Comparison of ENCODE assay signal across 9 cellular contexts in genomic region chr17:82419471-82419995, GRCh38. TPM values are rescaled to one million over a fixed set of nuclear protein-coding genes. Genes with fewer than 3 reads are reported as not detected.
DNase-seq lines count a peak whose midpoint lies in the region; ATAC-seq and TF ChIP-seq lines count a peak whose summit lies in the region.
"Had no signal": no experiment of that assay in that cellular context is flagged by ENCODE, and none has a peak within 500 bp of the region (broad histone marks: within the 10 kb centered on the region; RNA-seq: fewer than 3 reads in every experiment).

No MANE protein-coding gene starts in this region.

- peak overlapping the region in 6 of 7 donors; percentile 21 to 86 (median 46) for H3K27ac Mint-ChIP-seq in CD14-positive monocyte
- peak overlapping the region; percentile 80 to 92 (median 86) for H3K27ac Mint-ChIP-seq in naive thymus-derived CD4-positive, alpha-beta T cell

- H3K4me1 Mint-ChIP-seq in CD14-positive monocyte = peaks cover 20% of the 10 kb centered on the region
- peaks cover 19 to 44% (median 29%) of the 10 kb centered on the region in 7 donors for H3K4me1 Mint-ChIP-seq in naive thymus-derived CD4-positive, alpha-beta T cell

- 78% methylated on average over 3 of the region's 3 CpGs for WGBS in mammary epithelial cell (ENCODE audit: low coverage, missing lambda C conversion rate)

- no peaks in the 10 kb centered on the region for H3K79me2 ChIP-seq in mammary epithelial cell (ENCODE audit: insufficient read depth, low read length)

- peaks cover 3% of the 10 kb centered on the region for H3K9me3 ChIP-seq in mammary epithelial cell (replicated peaks; ENCODE audit: insufficient read depth, low read length)
- no peaks in the 10 kb centered on the region for H3K9me3 ChIP-seq in naive thymus-derived CD4-positive, alpha-beta T cell (ENCODE audit: control insufficient read depth in 2 of 3, low read length in 3 of 3)
- H3K9me3 ChIP-seq in WERI-Rb-1 (ENCODE audit: severe bottlenecking) = no peaks in the 10 kb centered on the region

- CTCF ChIA-PET in mammary epithelial cell (lab: Charles Lee; ENCODE audit: low non-redundant PET) (no interaction called here), GM10248 (lab: Yijun Ruan, JAX) (interaction anchor here (1.3 to 2.5 kb wide), 7 partner anchors 8 to 389 kb away, joined by 3 to 6 read pairs (median 5); no protein-coding TSS in a partner anchor)
- CTCF ChIA-PET in naive thymus-derived CD4-positive, alpha-beta T cell (lab: Charles Lee) = interaction anchor here (0.6 to 0.9 kb wide), 2 partner anchors 74 to 444 kb away, joined by 3 read pairs; no protein-coding TSS in a partner anchor

- H3K4me3 ChIP-seq in mammary epithelial cell (replicated peaks in 1 of 3; ENCODE audit: insufficient read depth in 1 of 3, low read depth in 2 of 3, low read length in 3 of 3) (peak overlapping the region; percentile 88 to 97 (median 88)), WERI-Rb-1 (ENCODE audit: low read depth, low read length) (no peak overlapping the region)
- peak overlapping the region; percentile 89 for H3K4me3 ChIP-seq in naive thymus-derived CD4-positive, alpha-beta T cell (ENCODE audit: low read length)

- no peak overlapping the region for H3K27ac ChIP-seq in mammary epithelial cell (ENCODE audit: insufficient read depth, low read depth, low read length)
- peak overlapping the region; percentile 94 for H3K27ac ChIP-seq in naive thymus-derived CD4-positive, alpha-beta T cell (ENCODE audit: low read depth, low read length)
- H3K27ac ChIP-seq in WERI-Rb-1 = no peak overlapping the region

- no peaks in the 10 kb centered on the region for H3K36me3 ChIP-seq in mammary epithelial cell (ENCODE audit: insufficient read depth, low read length)
- peaks cover 0 to 13% (median 4%) of the 10 kb centered on the region in 3 experiments for H3K36me3 ChIP-seq in naive thymus-derived CD4-positive, alpha-beta T cell (ENCODE audit: control insufficient read depth in 2 of 3, insufficient read depth in 3 of 3, low read length in 3 of 3)
- peaks cover 46% of the 10 kb centered on the region for H3K36me3 ChIP-seq in WERI-Rb-1

- H3K27me3 ChIP-seq in mammary epithelial cell (ENCODE audit: insufficient read depth, low read length) = no peaks in the 10 kb centered on the region
- no peaks in the 10 kb centered on the region for H3K27me3 ChIP-seq in naive thymus-derived CD4-positive, alpha-beta T cell (ENCODE audit: control insufficient read depth in 2 of 2, insufficient read depth in 2 of 2, low read length in 2 of 2)
- H3K27me3 ChIP-seq in WERI-Rb-1 (ENCODE audit: insufficient read depth, low read depth, severe bottlenecking) = no peaks in the 10 kb centered on the region

- peak overlapping the region; percentile 85 to 90 for H3K4me3 Mint-ChIP-seq in CD14-positive monocyte
- peak overlapping the region; percentile 78 to 89 (median 84) for H3K4me3 Mint-ChIP-seq in naive thymus-derived CD4-positive, alpha-beta T cell

- intact Hi-C loops in CD14-positive monocyte (cut with micrococcal nuclease) (loop anchor here in 1 of 2 donors (2.0 kb wide), 1 partner anchor 31 kb away; the partner anchor contains the start of gene CYBC1), mammary epithelial cell (cut with micrococcal nuclease) (loop anchor here (2.0 kb wide), 3 partner anchors 39 to 131 kb away; partner anchors contain the start of gene NARF)
- intact Hi-C loops in naive thymus-derived CD4-positive, alpha-beta T cell (cut with micrococcal nuclease) = loop anchor here (1.0 to 5.0 kb wide), 7 partner anchors 30 to 397 kb away; partner anchors contain the start of genes CENPX (in 1 of the 2), LRRC45 (in 1 of the 2) and TBCD (in 1 of the 2)

- TF ChIP-seq CTCF in CD14-positive monocyte (IDR thresholded peaks at IDR 0.05) (no peak), mammary epithelial cell (conservative IDR thresholded peaks at IDR 0.05 in 1 of 2, IDR thresholded peaks at IDR 0.05 in 1 of 2; ENCODE audit: extremely low read depth in 1 of 2, insufficient read depth in 1 of 2, low read depth in 1 of 2, low read length in 2 of 2) (no peak), WERI-Rb-1 (IDR thresholded peaks at IDR 0.05; ENCODE audit: low read depth, low read length) (no peak), GM10248 (IDR thresholded peaks at IDR 0.05; ENCODE audit: control extremely low read depth, extremely low read depth, low read depth, missing control alignments) (no peak)

- H2AFZ ChIP-seq in mammary epithelial cell (ENCODE audit: low read depth, low read length) = peak overlapping the region; percentile 0

- H3K36me3 Mint-ChIP-seq in CD14-positive monocyte = peaks cover 26 to 35% of the 10 kb centered on the region in 2 donors
- H3K36me3 Mint-ChIP-seq in naive thymus-derived CD4-positive, alpha-beta T cell = peaks cover 4 to 37% (median 31%) of the 10 kb centered on the region in 5 donors

- DNase-seq in CD14-positive monocyte (ENCODE audit: low spot score) (no peak), Kasumi-1 (lab: John Stamatoyannopoulos, UW) (peak; percentile 17 to 22), mammary epithelial cell (no peak), WERI-Rb-1 (no peak), GM10248 (ENCODE audit: extremely low spot score) (no peak)
- DNase-seq in naive thymus-derived CD4-positive, alpha-beta T cell = peak in 2 of 9 donors; percentile 22 to 30
- DNase-seq: NCI-H345 had no signal

- peak overlapping the region; percentile 71 for H3K9ac ChIP-seq in mammary epithelial cell (ENCODE audit: insufficient read depth, low read length)

- in situ Hi-C loops in mammary epithelial cell (cut with MboI; ENCODE audit: low sequenced_read_pairs in 2 of 2) = loop anchor here in 1 of 2 donors (10.0 kb wide), 1 partner anchor 65 kb away; the partner anchor contains the start of gene TEX19

- H3K9me3 Mint-ChIP-seq in CD14-positive monocyte = peaks cover 4 to 15% (median 9%) of the 10 kb centered on the region in 7 donors
- peaks cover 0 to 3% (median 0%) of the 10 kb centered on the region in 11 donors for H3K9me3 Mint-ChIP-seq in naive thymus-derived CD4-positive, alpha-beta T cell

- POLR2A ChIA-PET in naive thymus-derived CD4-positive, alpha-beta T cell (lab: Charles Lee) = interaction anchor here (0.6 to 3.2 kb wide), 11 partner anchors 8 to 122 kb away, joined by 3 to 19 read pairs (median 5); partner anchors contain the start of genes FOXK2 and NARF
- POLR2A ChIA-PET in GM10248 (lab: Yijun Ruan, JAX) = interaction anchor here (1.2 kb wide), 1 partner anchor 30 kb away, joined by 3 read pairs; no protein-coding TSS in a partner anchor

- no peaks in the 10 kb centered on the region for H4K20me1 ChIP-seq in mammary epithelial cell (ENCODE audit: insufficient read depth, low read length)

- H3K4me2 ChIP-seq in mammary epithelial cell (ENCODE audit: insufficient read depth, low read depth, low read length) = peak overlapping the region; percentile 95

- dilution Hi-C loops in mammary epithelial cell (cut with HindIII; ENCODE audit: low sequenced_read_pairs) = loop anchor here (5.0 to 10.0 kb wide), 6 partner anchors 38 to 212 kb away; partner anchors contain the start of gene NARF

- no peak for ATAC-seq in naive thymus-derived CD4-positive, alpha-beta T cell
- ATAC-seq in HG02642 (IDR thresholded peaks at IDR 0.05; ENCODE audit: poor library complexity, unreplicated experiment) = no peak
- no peak for ATAC-seq in GM19455 (IDR thresholded peaks at IDR 0.05; ENCODE audit: unreplicated experiment)

- H3K27me3 Mint-ChIP-seq in CD14-positive monocyte (ENCODE audit: low read depth in 3 of 3) = no peaks in the 10 kb centered on the region
- H3K27me3 Mint-ChIP-seq in naive thymus-derived CD4-positive, alpha-beta T cell = no peaks in the 10 kb centered on the region

- H3K4me1 ChIP-seq in mammary epithelial cell (ENCODE audit: insufficient read depth, low read length) = peaks cover 13% of the 10 kb centered on the region
- H3K4me1 ChIP-seq in naive thymus-derived CD4-positive, alpha-beta T cell (ENCODE audit: control insufficient read depth in 2 of 2, insufficient read depth in 2 of 2, low read length in 2 of 2) = peaks cover 5 to 15% of the 10 kb centered on the region in 2 donors

- BruUV-seq in mammary epithelial cell (replicated peaks; lab: Mats Ljungman, UMichigan) = no TSS peak

RNA-seq across cellular contexts. Expression of gene OGFOD3, which starts 1.1 kb away (rescaled TPM):
- polyA plus RNA-seq in CD14-positive monocyte (10 to 100 TPM; 25.2 to 36.4 TPM), mammary epithelial cell (26.1 TPM)
- total RNA-seq in mammary epithelial cell = 10 to 100 TPM; 18.5 to 25.6 TPM
- polyA minus RNA-seq in mammary epithelial cell = 19.0 TPM
- 10 to 100 TPM; 21.9 to 34.6 (median 32.3) TPM for total RNA-seq in naive thymus-derived CD4-positive, alpha-beta T cell
- 10 to 100 TPM; 29.7 to 42.1 TPM for polyA plus RNA-seq in naive thymus-derived CD4-positive, alpha-beta T cell

RNA-seq across cellular contexts. Expression of gene HEXD, which starts 1.4 kb away (rescaled TPM):
- polyA plus RNA-seq in CD14-positive monocyte = 10 to 100 TPM in 1 of 2 donors, 1 to 10 TPM in 1; 8.9 to 12.7 TPM
- 10 to 100 TPM in 1 of 2 donors, 1 to 10 TPM in 1; 6.3 to 13.0 TPM for total RNA-seq in mammary epithelial cell
- 8.0 TPM for polyA plus RNA-seq in mammary epithelial cell
- polyA minus RNA-seq in mammary epithelial cell = 3.8 TPM
- total RNA-seq in naive thymus-derived CD4-positive, alpha-beta T cell = 100 to 1,000 TPM in 2 of 5 experiments, 10 to 100 TPM in 3; 62.7 to 153 (median 66.9) TPM
- polyA plus RNA-seq in naive thymus-derived CD4-positive, alpha-beta T cell = 10 to 100 TPM; 12.5 to 18.1 TPM

RNA-seq across cellular contexts. Expression of gene CYBC1, which starts 31.0 kb away (rescaled TPM):
- 100 to 1,000 TPM; 160 to 217 TPM for polyA plus RNA-seq in CD14-positive monocyte
- 10 to 100 TPM; 21.8 to 38.3 TPM for total RNA-seq in mammary epithelial cell
- polyA plus RNA-seq in mammary epithelial cell = 30.3 TPM
- polyA minus RNA-seq in mammary epithelial cell = 21.6 TPM
- total RNA-seq in naive thymus-derived CD4-positive, alpha-beta T cell = 100 to 1,000 TPM; 112 to 385 (median 199) TPM
- 100 to 1,000 TPM; 168 to 178 TPM for polyA plus RNA-seq in naive thymus-derived CD4-positive, alpha-beta T cell

RNA-seq across cellular contexts. Expression of gene NARF, which starts 39.0 kb away (rescaled TPM):
- polyA plus RNA-seq in CD14-positive monocyte = 100 to 1,000 TPM; 100 to 101 TPM
- total RNA-seq in mammary epithelial cell = 10 to 100 TPM; 25.0 to 31.5 TPM
- 45.0 TPM for polyA plus RNA-seq in mammary epithelial cell
- polyA minus RNA-seq in mammary epithelial cell = 31.3 TPM
- total RNA-seq in naive thymus-derived CD4-positive, alpha-beta T cell = 100 to 1,000 TPM in 1 of 5 experiments, 10 to 100 TPM in 4; 59.8 to 188 (median 67.1) TPM
- polyA plus RNA-seq in naive thymus-derived CD4-positive, alpha-beta T cell = 100 to 1,000 TPM; 102 to 103 TPM

RNA-seq across cellular contexts. Expression of gene UTS2R, which starts 48.0 kb away (rescaled TPM):
- polyA plus RNA-seq in CD14-positive monocyte (not detected), mammary epithelial cell (not detected)
- total RNA-seq in mammary epithelial cell = not detected
- not detected for polyA minus RNA-seq in mammary epithelial cell
- not detected for total RNA-seq in naive thymus-derived CD4-positive, alpha-beta T cell
- polyA plus RNA-seq in naive thymus-derived CD4-positive, alpha-beta T cell = not detected

Comparison
In these comparisons a context has a peak if more than half of its experiments do, and no peak if none do; other contexts are left out.
1. DNase-seq: peak in Kasumi-1 (2 of 2); none in CD14-positive monocyte (single experiment), mammary epithelial cell (single experiment), WERI-Rb-1 (single experiment) and GM10248 (single experiment).